In genomic region chr11:71927813-71928738, GRCh38 we compare ENCODE assay signal across 8 cellular contexts. TPM values are rescaled to one million over a fixed set of nuclear protein-coding genes. Genes with fewer than 3 reads are reported as not detected.
DNase-seq lines count a peak whose midpoint lies in the region; ATAC-seq and TF ChIP-seq lines count a peak whose summit lies in the region.

Gene XNDC1N (minus strand): TSS chr11:71928594. CDS start chr11:71923353, 5,241 bp downstream.

- peak within 1 kb of the TSS; percentile 99 for H3K27ac ChIP-seq in A673 (ENCODE audit: low read depth, low read length, poor library complexity, severe bottlenecking)
- H3K27ac ChIP-seq in breast epithelium: peak within 1 kb of the TSS; percentile 85 to 87

- no peak for TF ChIP-seq POLR2A in breast epithelium (IDR thresholded peaks at IDR 0.05)

- POLR2A ChIA-PET in A673 (lab: Charles Lee; ENCODE audit: low non-redundant PET): no interaction called here

- CTCF ChIA-PET in A673 (lab: Charles Lee): no interaction called here

- no peaks in the 10 kb centered on the region for H3K9me3 ChIP-seq in A673 (ENCODE audit: low read depth, low read length, poor library complexity, severe bottlenecking)
- no peaks in the 10 kb centered on the region for H3K9me3 ChIP-seq in breast epithelium

- ATAC-seq in GM18519 (IDR thresholded peaks at IDR 0.05; ENCODE audit: low FRiP score, unreplicated experiment) (peak; percentile 41), HG03025 (IDR thresholded peaks at IDR 0.05; ENCODE audit: low FRiP score, unreplicated experiment) (peak; percentile 67)

- no peak for TF ChIP-seq CTCF in A673 (conservative IDR thresholded peaks at IDR 0.05; ENCODE audit: low read depth, low read length)
- TF ChIP-seq CTCF in breast epithelium (IDR thresholded peaks at IDR 0.05): no peak

- peak within 1 kb of the TSS; percentile 98 for H3K27ac Mint-ChIP-seq in T-helper 2 cell treated with Interferon-gamma antibody and Interleukin-4, amounts not matched to agents 5 μg/mL and 100 μg/mL, for 36 hours
- H3K27ac Mint-ChIP-seq in immature natural killer cell: peak within 1 kb of the TSS; percentile 95 to 99 (median 98)

- DNase-seq in A673 (ENCODE audit: low spot score) (peak; percentile 97), NCI-H1930 (lab: John Stamatoyannopoulos, UW) (peak; percentile 86), breast epithelium (ENCODE audit: low spot score in 2 of 2) (peak; percentile 40 to 60), immature natural killer cell (peak; percentile 65 to 71 (median 68))
- DNase-seq in T-helper 2 cell treated with Interferon-gamma antibody and Interleukin-4, amounts not matched to agents 5 μg/mL and 100 μg/mL, for 36 hours (ENCODE audit: low spot score): peak; percentile 71
- DNase-seq in stimulated activated CD4-positive, alpha-beta T cell treated with anti-CD3 and anti-CD28 coated beads, Interleukin-12 subunit alpha, Interleukin-12 subunit beta, amount 100 ng/mL, for 24 hours (ENCODE audit: low read depth in 2 of 2): peak; percentile 40 to 54

- peaks cover 13% of the 10 kb centered on the region for H3K4me1 ChIP-seq in A673 (ENCODE audit: insufficient read depth, low read length, poor library complexity, severe bottlenecking)
- H3K4me1 ChIP-seq in breast epithelium: peaks cover 3 to 6% of the 10 kb centered on the region in 2 donors

- H3K4me3 Mint-ChIP-seq in T-helper 2 cell treated with Interferon-gamma antibody and Interleukin-4, amounts not matched to agents 5 μg/mL and 100 μg/mL, for 36 hours: peak within 1 kb of the TSS; percentile 95
- H3K4me3 Mint-ChIP-seq in immature natural killer cell: peak within 1 kb of the TSS; percentile 98 to 100 (median 99)

- H3K27me3 Mint-ChIP-seq in T-helper 2 cell treated with Interferon-gamma antibody and Interleukin-4, amounts not matched to agents 5 μg/mL and 100 μg/mL, for 36 hours (ENCODE audit: low read depth): no peaks in the 10 kb centered on the region
- H3K27me3 Mint-ChIP-seq in immature natural killer cell (ENCODE audit: low read depth in 3 of 3): peaks cover 5 to 18% (median 9%) of the 10 kb centered on the region in 3 donors

- TSS peak; percentile 73 for BruUV-seq in A673 (replicated peaks; lab: Mats Ljungman, UMichigan)

- H3K36me3 Mint-ChIP-seq in T-helper 2 cell treated with Interferon-gamma antibody and Interleukin-4, amounts not matched to agents 5 μg/mL and 100 μg/mL, for 36 hours (ENCODE audit: low read depth): peaks cover 8% of the 10 kb centered on the region
- H3K36me3 Mint-ChIP-seq in immature natural killer cell: no peaks in the 10 kb centered on the region

- H3K4me3 ChIP-seq in A673 (ENCODE audit: low read depth, low read length, poor library complexity, severe bottlenecking): peak within 1 kb of the TSS; percentile 71
- peak within 1 kb of the TSS; percentile 81 to 94 (median 83) for H3K4me3 ChIP-seq in breast epithelium

- H3K36me3 ChIP-seq in A673 (ENCODE audit: insufficient read depth, low read length, poor library complexity, severe bottlenecking) (peaks cover 7% of the 10 kb centered on the region), breast epithelium (no peaks in the 10 kb centered on the region)

- H3K9me3 Mint-ChIP-seq in T-helper 2 cell treated with Interferon-gamma antibody and Interleukin-4, amounts not matched to agents 5 μg/mL and 100 μg/mL, for 36 hours: no peaks in the 10 kb centered on the region
- H3K9me3 Mint-ChIP-seq in immature natural killer cell: no peaks in the 10 kb centered on the region

- intact Hi-C loops in A673 (cut with micrococcal nuclease; ENCODE audit: unreplicated experiment): no loop called here
- intact Hi-C loops in breast epithelium (cut with DNase I; ENCODE audit: low total_unique reads): no loop called here

- H3K4me1 Mint-ChIP-seq in T-helper 2 cell treated with Interferon-gamma antibody and Interleukin-4, amounts not matched to agents 5 μg/mL and 100 μg/mL, for 36 hours (ENCODE audit: low read depth): peaks cover 29% of the 10 kb centered on the region
- peaks cover 42 to 55% of the 10 kb centered on the region in 2 donors for H3K4me1 Mint-ChIP-seq in immature natural killer cell

- H3K27me3 ChIP-seq in A673 (replicated peaks; ENCODE audit: insufficient read depth, low read depth, low read length, poor library complexity) (no peaks in the 10 kb centered on the region), breast epithelium (no peaks in the 10 kb centered on the region)

RNA-seq across cellular contexts. Expression of gene XNDC1N, which starts in this region (rescaled TPM):
- total RNA-seq in A673 (2021): 15.8 and 16.8 TPM in 2 replicates
- total RNA-seq in breast epithelium: 10 to 100 TPM; 10.2 to 14.0 (median 12.8) TPM
- 1 to 10 TPM; 4.0 to 5.0 (median 4.5) TPM for polyA plus RNA-seq in immature natural killer cell

Comparison
In these comparisons a context has a peak if more than half of its experiments do, and no peak if none do; other contexts are left out.
1. Peak in every context shown above with its lines: DNase-seq, ATAC-seq, H3K4me3 ChIP-seq and H3K27ac ChIP-seq.
2. DNase-seq: peak in every context shown above with its lines; median percentile 97 in A673; 86 in NCI-H1930; 71 in T-helper 2 cell treated with Interferon-gamma antibody and Interleukin-4, amounts not matched to agents 5 μg/mL and 100 μg/mL, for 36 hours; 68 in immature natural killer cell; 50 in breast epithelium; 47 in stimulated activated CD4-positive, alpha-beta T cell treated with anti-CD3 and anti-CD28 coated beads, Interleukin-12 subunit alpha, Interleukin-12 subunit beta, amount 100 ng/mL, for 24 hours.